ENCODE assay signal across 1 cellular context in the genomic region with DNA sequence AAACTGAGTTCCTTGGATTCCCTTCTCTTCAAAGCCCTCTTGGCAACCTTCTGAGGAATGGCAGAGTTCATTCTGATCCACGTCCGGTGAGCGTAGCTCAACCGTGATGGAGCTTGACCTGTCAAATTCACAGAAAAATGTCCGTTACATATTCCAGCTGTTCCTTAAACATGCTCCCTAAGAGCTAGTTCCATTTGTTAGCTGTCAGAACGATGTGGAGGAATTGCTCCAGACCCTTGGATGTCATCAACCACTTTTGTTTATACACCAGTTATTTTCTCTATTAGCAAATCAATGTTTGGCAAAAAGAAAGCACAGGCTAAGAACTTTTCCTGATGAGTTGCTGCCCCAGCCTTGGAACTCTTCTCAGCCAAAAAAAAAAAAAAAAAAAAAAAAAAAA.
TF ChIP-seq lines count a peak whose summit lies in the region.

No MANE protein-coding gene starts in this region.

TF ChIP-seq in endothelial cell of umbilical vein, 7 proteins besides CTCF, POLR2A, EP300 and RAD21 (continued from another document):
- no peak for TF ChIP-seq GATA2 (IDR thresholded peaks at IDR 0.05; ENCODE audit: insufficient read depth, insufficient read length, low read depth, low read length)
- TF ChIP-seq, protein P1, sequence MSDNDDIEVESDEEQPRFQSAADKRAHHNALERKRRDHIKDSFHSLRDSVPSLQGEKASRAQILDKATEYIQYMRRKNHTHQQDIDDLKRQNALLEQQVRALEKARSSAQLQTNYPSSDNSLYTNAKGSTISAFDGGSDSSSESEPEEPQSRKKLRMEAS (IDR thresholded peaks at IDR 0.05; ENCODE audit: insufficient read depth, insufficient read length) = no peak
- no peak for TF ChIP-seq EZH2 (IDR thresholded peaks at IDR 0.05; ENCODE audit: borderline replicate concordance, low read depth, low read length, severe bottlenecking)
